ENCODE assay signal across 27 cellular contexts in genomic region chrX:57925806-57926205, GRCh38. TPM values are rescaled to one million over a fixed set of nuclear protein-coding genes. Genes with fewer than 3 reads are reported as not detected.
"Had no signal": no experiment of that assay in that cellular context is flagged by ENCODE, and none has a peak within 500 bp of the region (broad histone marks: within the 10 kb centered on the region; RNA-seq: fewer than 3 reads in every experiment).

No MANE protein-coding gene starts in this region.

- H3K36me3 ChIP-seq: brain microvascular endothelial cell, esophagus squamous epithelium, gastroesophageal sphincter, heart right ventricle had no signal

- H3K9me3 ChIP-seq: esophagus squamous epithelium, gastroesophageal sphincter, heart right ventricle had no signal

- H3K4me3 ChIP-seq: esophagus squamous epithelium, gastroesophageal sphincter, heart right ventricle had no signal

- H3K4me3 Mint-ChIP-seq: activated CD4-positive, alpha-beta memory T cell treated with anti-CD3 and anti-CD28 coated beads for 36 hours; activated naive CD8-positive, alpha-beta T cell; activated T-cell treated with anti-CD3 and anti-CD28 coated beads, Interleukin-2, amount 50 U/mL, for 24 hours; activated T-cell treated with anti-CD3 and anti-CD28 coated beads, Interleukin-2, amount 50 U/mL, for 72 hours; WTC11 had no signal

- H3K4me1 ChIP-seq: esophagus squamous epithelium, gastroesophageal sphincter, heart right ventricle had no signal

- H3K27me3 ChIP-seq: brain microvascular endothelial cell, esophagus squamous epithelium, gastroesophageal sphincter had no signal

- H3K36me3 Mint-ChIP-seq: activated CD4-positive, alpha-beta memory T cell treated with anti-CD3 and anti-CD28 coated beads for 36 hours; activated naive CD8-positive, alpha-beta T cell; WTC11 had no signal

- H3K9me3 Mint-ChIP-seq: activated CD4-positive, alpha-beta memory T cell treated with anti-CD3 and anti-CD28 coated beads for 36 hours; activated T-cell treated with anti-CD3 and anti-CD28 coated beads, Interleukin-2, amount 50 U/mL, for 24 hours; activated T-cell treated with anti-CD3 and anti-CD28 coated beads, Interleukin-2, amount 50 U/mL, for 72 hours; WTC11 had no signal

- H3K27ac Mint-ChIP-seq: activated CD4-positive, alpha-beta memory T cell treated with anti-CD3 and anti-CD28 coated beads for 36 hours; activated naive CD8-positive, alpha-beta T cell; activated T-cell treated with anti-CD3 and anti-CD28 coated beads, Interleukin-2, amount 50 U/mL, for 24 hours; activated T-cell treated with anti-CD3 and anti-CD28 coated beads, Interleukin-2, amount 50 U/mL, for 72 hours; WTC11 had no signal

- H3K27ac ChIP-seq: brain microvascular endothelial cell, epithelial cell of prostate, esophagus squamous epithelium, gastroesophageal sphincter, heart right ventricle, VCaP had no signal

- H3K27me3 Mint-ChIP-seq: activated CD4-positive, alpha-beta memory T cell treated with anti-CD3 and anti-CD28 coated beads for 36 hours; activated naive CD8-positive, alpha-beta T cell had no signal

- ATAC-seq: gastroesophageal sphincter, heart right ventricle, WTC11 had no signal

- DNase-seq: activated CD4-positive, alpha-beta memory T cell treated with anti-CD3 and anti-CD28 coated beads for 36 hours; activated CD4-positive, alpha-beta T cell treated with anti-CD3 and anti-CD28 coated beads for 1 hour; activated CD4-positive, alpha-beta T cell treated with anti-CD3 and anti-CD28 coated beads for 48 hours; activated CD4-positive, alpha-beta T cell treated with anti-CD3 and anti-CD28 coated beads, Interleukin-2, amount 50 U/mL, for 1 hour; activated CD8-positive, alpha-beta memory T cell treated with anti-CD3 and anti-CD28 coated beads, Interleukin-2, amount 50 U/mL, for 48 hours; activated effector memory CD4-positive, alpha-beta T cell treated with Interleukin-2 at 50 U/mL for 16 hours; activated gamma-delta T cell treated with Interleukin-2 at 50 U/mL for 16 hours; activated naive CD4-positive, alpha-beta T cell treated with anti-CD3 and anti-CD28 coated beads, Interleukin-2, amount 50 U/mL, for 16 hours; activated naive CD4-positive, alpha-beta T cell treated with Interleukin-2 at 50 U/mL for 16 hours; activated T-cell treated with anti-CD3 and anti-CD28 coated beads for 4 hours; activated T-cell treated with anti-CD3 and anti-CD28 coated beads, Interleukin-2, amount 50 U/mL, for 24 hours; activated T-cell treated with anti-CD3 and anti-CD28 coated beads, Interleukin-2, amount 50 U/mL, for 72 hours; amniotic stem cell; anterior cingulate cortex; brain microvascular endothelial cell; cortex of kidney; effector CD8-positive, alpha-beta T cell; esophagus squamous epithelium; foreskin melanocyte; heart right ventricle; T-helper 2 cell had no signal

RNA-seq across cellular contexts. Expression of gene ZXDA, which starts 15.5 kb away (rescaled TPM):
- total RNA-seq: chondrocyte had no signal
